In genomic region chr17:57817299-57817698, GRCh38 we compare ENCODE assay signal across 24 cellular contexts.
"Had no signal": no experiment of that assay in that cellular context is flagged by ENCODE, and none has a peak within 500 bp of the region (broad histone marks: within the 10 kb centered on the region; RNA-seq: fewer than 3 reads in every experiment).

No MANE protein-coding gene starts in this region.

- H3K27me3 ChIP-seq: MG63 had no signal

- H3K36me3 ChIP-seq: MG63, SJSA1 had no signal

- H3K27ac ChIP-seq: SJSA1 had no signal

- ATAC-seq: T-cell had no signal

- H3K4me1 Mint-ChIP-seq: T-cell had no signal

- H3K4me2 ChIP-seq: SK-N-SH had no signal

- H3K9me3 Mint-ChIP-seq: T-cell had no signal

- H3K9ac ChIP-seq: SK-N-SH had no signal

- H3K36me3 Mint-ChIP-seq: T-cell had no signal

- H3K4me3 ChIP-seq: MG63, SJSA1 had no signal

- H3K9me3 ChIP-seq: MG63, SJSA1, SK-N-SH had no signal

- H3K4me3 Mint-ChIP-seq: T-cell had no signal

- H3K27ac Mint-ChIP-seq: T-cell had no signal

- H3K9me2 ChIP-seq: SK-N-SH had no signal

- H3K4me1 ChIP-seq: SJSA1 had no signal

- DNase-seq: IMR-90, Karpas-422, KG1, MG63, NCI-H1105, NCI-H1417, NCI-H1436 treated with DMSO at 0.1 percent for 48 hours, NCI-H1694, NCI-H187 treated with DMSO at 0.1 percent for 48 hours, NCI-H2081, NCI-H2171, NCI-H226, NCI-H446, NCI-H510A, NCI-H524 treated with DMSO at 0.1 percent for 48 hours, NCI-H69, NCI-H774, Right ventricle myocardium superior, RPMI8226, SIG-M5, SK-N-SH, SW 1271, T-cell had no signal
